Comparison of ENCODE assay signal across 2 cellular contexts in the genomic region with DNA sequence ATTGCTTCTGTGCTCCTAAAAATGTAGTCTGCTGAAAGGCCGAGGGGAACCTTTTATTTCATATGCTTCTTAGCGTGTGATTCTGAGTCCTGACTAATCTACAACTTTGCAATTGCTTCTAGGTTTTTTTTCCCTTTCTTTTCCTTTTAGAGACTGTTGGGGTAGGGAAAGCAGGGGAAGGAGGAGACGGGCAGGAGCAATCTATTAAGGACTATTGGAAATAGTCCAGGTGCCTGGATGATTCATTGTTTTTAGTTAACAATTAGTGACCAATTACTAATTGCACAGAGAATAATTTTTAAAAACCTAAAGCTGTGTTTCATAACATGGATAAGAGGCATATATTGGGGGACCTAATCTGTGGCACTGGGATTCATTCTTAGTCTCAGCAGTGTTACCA.
TF ChIP-seq lines count a peak whose summit lies in the region.

No MANE protein-coding gene starts in this region.

TF ChIP-seq in SK-N-SH treated with all-trans-retinoic acid at 6 μM for 48 hours, 23 proteins besides CTCF, POLR2A, EP300 and RAD21 (continued from another document):
- TF ChIP-seq TOX (CRISPR knock-in tag; IDR thresholded peaks at IDR 0.05; ENCODE audit: borderline replicate concordance): no peak
TF ChIP-seq in SK-N-SH treated with all-trans-retinoic acid at 6 μM for 48 hours: peak in this region for 1.

TF ChIP-seq in SK-N-SH, 30 proteins besides CTCF, POLR2A, EP300 and RAD21 (continued from another document):
- no peak for TF ChIP-seq REST (IDR thresholded peaks at IDR 0.05; ENCODE audit: low read depth, low read length)
TF ChIP-seq in SK-N-SH: peak in this region for 0.
